8 cellular contexts compared by ENCODE assay signal in genomic region chr19:17402982-17403855, GRCh38. TPM values are rescaled to one million over a fixed set of nuclear protein-coding genes. Genes with fewer than 3 reads are reported as not detected.
DNase-seq lines count a peak whose midpoint lies in the region; ATAC-seq and TF ChIP-seq lines count a peak whose summit lies in the region.

No MANE protein-coding gene starts in this region.

- H3K27me3 Mint-ChIP-seq in activated naive CD4-positive, alpha-beta T cell treated with anti-CD3 and anti-CD28 coated beads for 36 hours (ENCODE audit: low read depth) = no peaks in the 10 kb centered on the region
- H3K27me3 Mint-ChIP-seq in HFFc6 (ENCODE audit: insufficient read depth) (peaks cover 7% of the 10 kb centered on the region), chondrocyte (ENCODE audit: low read depth) (peaks cover 3% of the 10 kb centered on the region)

- no peaks in the 10 kb centered on the region for H3K27me3 ChIP-seq in upper lobe of left lung

- peak overlapping the region; percentile 80 for H3K4me3 Mint-ChIP-seq in activated naive CD4-positive, alpha-beta T cell treated with anti-CD3 and anti-CD28 coated beads for 36 hours
- no peak overlapping the region for H3K4me3 Mint-ChIP-seq in HFFc6
- no peak overlapping the region for H3K4me3 Mint-ChIP-seq in chondrocyte (ENCODE audit: unreplicated experiment)

- TF ChIP-seq EP300 in upper lobe of left lung (IDR thresholded peaks at IDR 0.05) = no peak

- H3K9me3 ChIP-seq in upper lobe of left lung = no peaks in the 10 kb centered on the region

- peaks cover 36 to 52% (median 39%) of the 10 kb centered on the region in 4 donors for H3K4me1 ChIP-seq in upper lobe of left lung

- TF ChIP-seq CTCF in upper lobe of left lung (IDR thresholded peaks at IDR 0.05) (no peak), HFFc6 (IDR thresholded peaks at IDR 0.05) (no peak), chondrocyte (IDR thresholded peaks at IDR 0.05) (no peak)

- H3K36me3 ChIP-seq in upper lobe of left lung = peaks cover 0 to 9% (median 1%) of the 10 kb centered on the region in 4 donors

- H3K36me3 Mint-ChIP-seq in activated naive CD4-positive, alpha-beta T cell treated with anti-CD3 and anti-CD28 coated beads for 36 hours (ENCODE audit: low read depth) = peaks cover 31% of the 10 kb centered on the region
- H3K36me3 Mint-ChIP-seq in HFFc6 (ENCODE audit: low read depth) (no peaks in the 10 kb centered on the region), chondrocyte (ENCODE audit: low read depth) (no peaks in the 10 kb centered on the region)

- peak overlapping the region; percentile 41 for H3K27ac Mint-ChIP-seq in activated naive CD4-positive, alpha-beta T cell treated with anti-CD3 and anti-CD28 coated beads for 36 hours
- H3K27ac Mint-ChIP-seq in HFFc6 (no peak overlapping the region), chondrocyte (ENCODE audit: unreplicated experiment) (no peak overlapping the region)

- intact Hi-C loops in activated naive CD4-positive, alpha-beta T cell treated with anti-CD3 and anti-CD28 coated beads for 36 hours (cut with micrococcal nuclease) = loop anchor here (1.0 to 10.0 kb wide), 2 partner anchors 8 to 328 kb away; partner anchors contain the start of genes HAUS8 and MYO9B

- peak; percentile 17 for ATAC-seq in left lobe of liver
- ATAC-seq in upper lobe of left lung (ENCODE audit: low FRiP score in 2 of 2) = peak in 1 of 2 donors; percentile 45
- ATAC-seq in GM18909 (IDR thresholded peaks at IDR 0.05; ENCODE audit: poor library complexity, unreplicated experiment) = no peak

- H3K9me3 Mint-ChIP-seq in activated naive CD4-positive, alpha-beta T cell treated with anti-CD3 and anti-CD28 coated beads for 36 hours = no peaks in the 10 kb centered on the region
- H3K9me3 Mint-ChIP-seq in HFFc6 (no peaks in the 10 kb centered on the region), chondrocyte (ENCODE audit: low read depth) (no peaks in the 10 kb centered on the region)

- H3K4me1 Mint-ChIP-seq in activated naive CD4-positive, alpha-beta T cell treated with anti-CD3 and anti-CD28 coated beads for 36 hours (ENCODE audit: low read depth) = peaks cover 29% of the 10 kb centered on the region
- peaks cover 6% of the 10 kb centered on the region; the same call in 1 of the 2 replicates for H3K4me1 Mint-ChIP-seq in HFFc6 (ENCODE audit: low read depth)
- H3K4me1 Mint-ChIP-seq in chondrocyte (ENCODE audit: low read depth) = peaks cover 14% of the 10 kb centered on the region

- no peak for TF ChIP-seq POLR2A in upper lobe of left lung (IDR thresholded peaks at IDR 0.05)

- 39 to 52% methylated on average over 19 to 30 of the region's 36 CpGs for WGBS in upper lobe of left lung, 2 donors

- H3K4me3 ChIP-seq in upper lobe of left lung = peak overlapping the region in 3 of 4 donors; percentile 42 to 70 (median 47)

- DNase-seq in COLO829 (ENCODE audit: low spot score) (peak; percentile 91), NCI-H69 (lab: John Stamatoyannopoulos, UW) (peak; percentile 73), left lobe of liver (ENCODE audit: low spot score) (no peak), upper lobe of left lung (peak; percentile 36 to 85), HFFc6 (no peak), chondrocyte (ENCODE audit: low spot score) (no peak)
- peak; percentile 60 for DNase-seq in activated naive CD4-positive, alpha-beta T cell treated with anti-CD3 and anti-CD28 coated beads for 36 hours

- peak overlapping the region; percentile 22 to 94 (median 90) for H3K27ac ChIP-seq in upper lobe of left lung

- CTCF ChIA-PET in activated naive CD4-positive, alpha-beta T cell treated with anti-CD3 and anti-CD28 coated beads for 36 hours (lab: Charles Lee) = interaction anchor here (0.6 to 1.2 kb wide), 5 partner anchors 11 to 22 kb away, joined by 3 to 5 read pairs (median 3); partner anchors contain the start of gene MVB12A

RNA-seq across cellular contexts. Expression of gene BST2, which starts 2.2 kb away (rescaled TPM):
- total RNA-seq in activated naive CD4-positive, alpha-beta T cell treated with anti-CD3 and anti-CD28 coated beads for 36 hours = 100 to 1,000 TPM; 117 to 121 TPM
- total RNA-seq in left lobe of liver (103 TPM), upper lobe of left lung (100 to 1,000 TPM in 1 of 6 donors, 10 to 100 TPM in 5; 30.4 to 197 (median 74.1) TPM), chondrocyte (not detected in 3 replicates)
- total RNA-seq in HFFc6 (2021; fragmentation: NEBNext Ultra II Directional; extraction: Animal tissue kit (Norgen Biotek cat#: 25700)) = under 1 TPM in 3 of 6 experiments, not detected in 3; 0.21 to 0.59 (median 0.34) TPM

RNA-seq across cellular contexts. Expression of gene CCDC194, which starts 9.2 kb away (rescaled TPM):
- total RNA-seq in activated naive CD4-positive, alpha-beta T cell treated with anti-CD3 and anti-CD28 coated beads for 36 hours = under 1 TPM; 0.83 to 0.89 TPM
- total RNA-seq in left lobe of liver = 0.50 TPM
- total RNA-seq in upper lobe of left lung = 1 to 10 TPM in 2 of 6 donors, under 1 TPM in 1, not detected in 3; 0.83 to 2.2 (median 2.1) TPM
- total RNA-seq in HFFc6 (2021; fragmentation: NEBNext Ultra II Directional; extraction: Animal tissue kit (Norgen Biotek cat#: 25700)) = not detected
- not detected in 3 replicates for total RNA-seq in chondrocyte

RNA-seq across cellular contexts. Expression of gene MVB12A, which starts 16.6 kb away (rescaled TPM):
- total RNA-seq in activated naive CD4-positive, alpha-beta T cell treated with anti-CD3 and anti-CD28 coated beads for 36 hours = 10 to 100 TPM; 29.3 to 32.1 TPM
- 22.6 TPM for total RNA-seq in left lobe of liver
- 10 to 100 TPM; 25.1 to 55.2 (median 49.1) TPM for total RNA-seq in upper lobe of left lung
- 10 to 100 TPM; 45.2 to 49.2 (median 47.2) TPM for total RNA-seq in HFFc6 (2021; fragmentation: NEBNext Ultra II Directional; extraction: Animal tissue kit (Norgen Biotek cat#: 25700))
- total RNA-seq in chondrocyte = 36.3 to 46.7 TPM (median 39.4 TPM) in 3 replicates

RNA-seq across cellular contexts. Expression of gene PLVAP, which starts 26.1 kb away (rescaled TPM):
- not detected for total RNA-seq in activated naive CD4-positive, alpha-beta T cell treated with anti-CD3 and anti-CD28 coated beads for 36 hours
- total RNA-seq in left lobe of liver = 4.6 TPM
- 100 to 1,000 TPM in 1 of 6 donors, 10 to 100 TPM in 1, 1 to 10 TPM in 4; 1.0 to 103 (median 6.9) TPM for total RNA-seq in upper lobe of left lung
- total RNA-seq in HFFc6 (2021; fragmentation: NEBNext Ultra II Directional; extraction: Animal tissue kit (Norgen Biotek cat#: 25700)) = not detected
- 0.22 to 0.44 TPM in 2 of 3 replicates, not detected in the other for total RNA-seq in chondrocyte

RNA-seq across cellular contexts. Expression of gene TMEM221, which starts 45.2 kb away (rescaled TPM):
- total RNA-seq in activated naive CD4-positive, alpha-beta T cell treated with anti-CD3 and anti-CD28 coated beads for 36 hours = not detected
- total RNA-seq in left lobe of liver (0.15 TPM), upper lobe of left lung (under 1 TPM in 1 of 6 donors, not detected in 5; 0.14 TPM), chondrocyte (0.27 to 0.57 TPM (median 0.28 TPM) in 3 replicates)
- total RNA-seq in HFFc6 (2021; fragmentation: NEBNext Ultra II Directional; extraction: Animal tissue kit (Norgen Biotek cat#: 25700)) = not detected

Comparison
In these comparisons a context has a peak if more than half of its experiments do, and no peak if none do; other contexts are left out.
1. DNase-seq: peak in COLO829 (single experiment), NCI-H69 (single experiment), activated naive CD4-positive, alpha-beta T cell treated with anti-CD3 and anti-CD28 coated beads for 36 hours (single experiment) and upper lobe of left lung (2 of 2); none in left lobe of liver (single experiment), HFFc6 (single experiment) and chondrocyte (single experiment).
2. RNA of gene BST2, which starts 2.2 kb away (total RNA-seq): 117 to 121 TPM in activated naive CD4-positive, alpha-beta T cell treated with anti-CD3 and anti-CD28 coated beads for 36 hours, 103 TPM in left lobe of liver (single experiment) and 30.4 to 197 TPM in upper lobe of left lung; 0.21 to 0.59 TPM in HFFc6 and not detected in chondrocyte; every median in the first group is over 10 times any median in the second.